11 cellular contexts compared by ENCODE assay signal in genomic region chr9:70085241-70085640, GRCh38. TPM values are rescaled to one million over a fixed set of nuclear protein-coding genes. Genes with fewer than 3 reads are reported as not detected.
A peak's percentile ranks its signal among the peaks of the same experiment; 100 is the strongest.
DNase-seq lines count a peak whose midpoint lies in the region; ATAC-seq, FAIRE-seq and TF ChIP-seq lines count a peak whose summit lies in the region.
"Had no signal": no experiment of that assay in that cellular context is flagged by ENCODE, and none has a peak within 500 bp of the region (broad histone marks: within the 10 kb centered on the region; RNA-seq: fewer than 3 reads in every experiment).

No MANE protein-coding gene starts in this region.

- TF ChIP-seq CTCF in endothelial cell of umbilical vein (IDR thresholded peaks at IDR 0.05; ENCODE audit: extremely low read depth in 1 of 2, insufficient read depth in 1 of 2, low read depth in 1 of 2, low read length in 2 of 2), result no peak
- TF ChIP-seq CTCF in esophagus squamous epithelium (IDR thresholded peaks at IDR 0.05), result no peak

- dilution Hi-C loops in endothelial cell of umbilical vein (cut with MboI; ENCODE audit: extremely low pct_ligation_motif_present, low sequenced_read_pairs), result no loop called here

- DNase-seq in HAP-1 (ENCODE audit: low spot score in 2 of 2), result peak; percentile 16 to 31
- DNase-seq in endothelial cell of umbilical vein (ENCODE audit: low read depth, low spot score), result peak; percentile 44
- no peak for DNase-seq in GF-D8 (lab: John Stamatoyannopoulos, UW)
- no peak for DNase-seq in esophagus squamous epithelium (lab: John Stamatoyannopoulos, UW)
- DNase-seq: amniotic stem cell, NCI-H2029 had no signal

- 0 out of 2 replicates have a peak, but pooled peaks cover 8% of the 10 kb centered on the region for H3K27me3 ChIP-seq in HAP-1 (ENCODE audit: low read depth)
- peaks cover 0 to 5% of the 10 kb centered on the region in 2 experiments for H3K27me3 ChIP-seq in endothelial cell of umbilical vein (ENCODE audit: control insufficient read depth in 2 of 2, insufficient read depth in 2 of 2, low read length in 2 of 2)
- H3K27me3 ChIP-seq in rectal smooth muscle tissue (ENCODE audit: control insufficient read depth, insufficient read depth, low read length), result no peaks in the 10 kb centered on the region
- no peaks in the 10 kb centered on the region for H3K27me3 ChIP-seq in esophagus squamous epithelium

- H3K36me3 ChIP-seq in HAP-1 (replicated peaks) (no peaks in the 10 kb centered on the region), endothelial cell of umbilical vein (ENCODE audit: control insufficient read depth in 2 of 2, extremely low read depth in 1 of 2, insufficient read depth in 2 of 2, low read length in 2 of 2) (no peaks in the 10 kb centered on the region), rectal smooth muscle tissue (ENCODE audit: control insufficient read depth, insufficient read depth, low read length) (no peaks in the 10 kb centered on the region), esophagus squamous epithelium (no peaks in the 10 kb centered on the region)

- H3K27ac ChIP-seq in endothelial cell of umbilical vein (ENCODE audit: insufficient read depth, low read depth, low read length) (no peak overlapping the region), rectal smooth muscle tissue (ENCODE audit: low read depth, low read length) (peak overlapping the region; percentile 82), esophagus squamous epithelium (peak overlapping the region in 2 of 4 donors; percentile 15 to 26)

- H3K4me1 ChIP-seq in HAP-1 (no peaks in the 10 kb centered on the region), endothelial cell of umbilical vein (ENCODE audit: control insufficient read depth, extremely low read depth, insufficient read depth, low read length) (no peaks in the 10 kb centered on the region), rectal smooth muscle tissue (ENCODE audit: control insufficient read depth, insufficient read depth, low read length) (peaks cover 45% of the 10 kb centered on the region), esophagus squamous epithelium (peaks cover 11 to 19% (median 11%) of the 10 kb centered on the region in 3 donors)

- CTCF ChIA-PET in endothelial cell of umbilical vein (lab: Charles Lee), result interaction anchor here (0.6 to 6.9 kb wide), 4 partner anchors 9 to 27 kb away, joined by 3 to 61 read pairs (median 4); no protein-coding TSS in a partner anchor

- no peaks in the 10 kb centered on the region for H3K9me1 ChIP-seq in endothelial cell of umbilical vein (replicated peaks; ENCODE audit: control insufficient read depth, extremely low read depth, insufficient read depth, low read length)

- in situ Hi-C loops in HAP-1 (cut with MboI; ENCODE audit: low sequenced_read_pairs), result no loop called here

- POLR2A ChIA-PET in endothelial cell of umbilical vein (lab: Charles Lee), result no interaction called here

- H4K20me1 ChIP-seq in endothelial cell of umbilical vein (replicated peaks; ENCODE audit: control insufficient read depth, extremely low read depth, insufficient read depth, low read length), result no peaks in the 10 kb centered on the region

- 61 to 64% methylated on average over 4 of the region's 4 CpGs for WGBS in esophagus squamous epithelium, 2 donors

- no peak overlapping the region for H2AFZ ChIP-seq in endothelial cell of umbilical vein (ENCODE audit: low read depth, low read length)

- H3K4me3 ChIP-seq in HAP-1 (no peak overlapping the region), endothelial cell of umbilical vein (replicated peaks in 1 of 3; ENCODE audit: insufficient read depth in 1 of 3, low read depth in 1 of 3, low read length in 3 of 3) (no peak overlapping the region), rectal smooth muscle tissue (ENCODE audit: low read length) (no peak overlapping the region), esophagus squamous epithelium (no peak overlapping the region)

- BruUV-seq in endothelial cell of umbilical vein (replicated peaks; lab: Mats Ljungman, UMichigan), result no TSS peak

- no peak for ATAC-seq in GM21447 (IDR thresholded peaks at IDR 0.05; ENCODE audit: unreplicated experiment)
- ATAC-seq: stimulated activated effector memory CD8-positive, alpha-beta T cell treated with anti-CD3 and anti-CD28 coated beads, Interleukin-12 subunit alpha, Interleukin-12 subunit beta, amount 100 ng/mL, for 72 hours had no signal

- no peaks in the 10 kb centered on the region for H3K9me3 ChIP-seq in HAP-1
- H3K9me3 ChIP-seq in endothelial cell of umbilical vein (replicated peaks; ENCODE audit: control insufficient read depth, insufficient read depth, low read length), result no peaks in the 10 kb centered on the region
- no peaks in the 10 kb centered on the region for H3K9me3 ChIP-seq in esophagus squamous epithelium

- no peak overlapping the region for H3K4me2 ChIP-seq in endothelial cell of umbilical vein (ENCODE audit: insufficient read depth, low read length)

- no peak for FAIRE-seq in endothelial cell of umbilical vein (lab: Jason Lieb, UNC)
- FAIRE-seq: GM18507 had no signal

- H3K9ac ChIP-seq in endothelial cell of umbilical vein (replicated peaks; ENCODE audit: extremely low read depth, insufficient read depth, low read length) (no peak overlapping the region), rectal smooth muscle tissue (ENCODE audit: low read length) (no peak overlapping the region)

- TF ChIP-seq POLR2A in endothelial cell of umbilical vein (IDR thresholded peaks at IDR 0.05; ENCODE audit: low read depth, low read length), result no peak
- TF ChIP-seq POLR2A in esophagus squamous epithelium (IDR thresholded peaks at IDR 0.05), result no peak

- H3K79me2 ChIP-seq in endothelial cell of umbilical vein (ENCODE audit: control insufficient read depth, insufficient read depth, low read length), result no peaks in the 10 kb centered on the region

- intact Hi-C loops in endothelial cell of umbilical vein (cut with micrococcal nuclease), result no loop called here
- intact Hi-C loops in esophagus squamous epithelium (cut with DNase I), result no loop called here

TF ChIP-seq in PFSK-1, 5 proteins besides CTCF, POLR2A, EP300 and RAD21 (continues in another document):
- no peak for TF ChIP-seq TAF1 (IDR thresholded peaks at IDR 0.05; ENCODE audit: borderline replicate concordance, insufficient read depth, low read length)

TF ChIP-seq in endothelial cell of umbilical vein, 7 proteins besides CTCF, POLR2A, EP300 and RAD21:
- TF ChIP-seq POLR2AphosphoS5 (IDR thresholded peaks at IDR 0.05; ENCODE audit: insufficient read depth, low read depth, low read length), result no peak
- TF ChIP-seq JUN (IDR thresholded peaks at IDR 0.05; ENCODE audit: borderline replicate concordance, insufficient read depth, insufficient read length, low read depth), result no peak
- no peak for TF ChIP-seq GATA2 (IDR thresholded peaks at IDR 0.05; ENCODE audit: insufficient read depth, insufficient read length, low read depth, low read length)

RNA-seq across cellular contexts. Expression of gene MAMDC2, which starts 41.6 kb away (rescaled TPM):
- not detected for polyA plus RNA-seq in PFSK-1 (2012; ENCODE audit: insufficient read length, low read depth)
- total RNA-seq in endothelial cell of umbilical vein, result 0.60 and 0.85 TPM in 2 replicates
- polyA plus RNA-seq in endothelial cell of umbilical vein, result 1.1 TPM in 2 replicates
- polyA plus RNA-seq in endothelial cell of umbilical vein (2011; cell fraction: cytosol; rRNA removed), result 1.1 and 1.3 TPM in 2 replicates
- 1.1 TPM in 2 replicates for polyA plus RNA-seq in endothelial cell of umbilical vein (2011; cell fraction: nucleus; rRNA removed)
- polyA plus RNA-seq in endothelial cell of umbilical vein (2012), result 2.2 and 3.5 TPM in 2 replicates
- polyA minus RNA-seq in endothelial cell of umbilical vein, result 2.1 and 3.4 TPM in 2 replicates
- polyA minus RNA-seq in endothelial cell of umbilical vein (2011; cell fraction: cytosol; rRNA and poly(A)+ RNA removed), result not detected
- 1.4 and 4.4 TPM in 2 replicates for polyA minus RNA-seq in endothelial cell of umbilical vein (2011; cell fraction: nucleus; rRNA and poly(A)+ RNA removed)
- total RNA-seq in esophagus squamous epithelium, result 10 to 100 TPM in 2 of 4 donors, 1 to 10 TPM in 2; 1.9 to 58.4 (median 11.3) TPM

Comparison
In these comparisons a context has a peak if more than half of its experiments do, and no peak if none do; other contexts are left out.
1. DNase-seq: peak in HAP-1 (2 of 2) and endothelial cell of umbilical vein (single experiment); none in GF-D8 (single experiment) and esophagus squamous epithelium (single experiment).